25 cellular contexts compared by ENCODE assay signal in genomic region chr11:112949781-112950575, GRCh38.
"Had no signal": no experiment of that assay in that cellular context is flagged by ENCODE, and none has a peak within 500 bp of the region (broad histone marks: within the 10 kb centered on the region; RNA-seq: fewer than 3 reads in every experiment).

No MANE protein-coding gene starts in this region.

- H3K27me3 Mint-ChIP-seq: activated naive CD4-positive, alpha-beta T cell treated with anti-CD3 and anti-CD28 coated beads, Interleukin-2, amount 10 ng/mL, durations not matched to agents 7 days and 5 days had no signal

- H3K4me3 Mint-ChIP-seq: activated naive CD4-positive, alpha-beta T cell treated with anti-CD3 and anti-CD28 coated beads, Interleukin-2, amount 10 ng/mL, durations not matched to agents 7 days and 5 days; activated T-cell treated with anti-CD3 and anti-CD28 coated beads, Interleukin-2, amount 50 U/mL, for 4 hours; brain; natural killer cell treated with Interleukin-12 subunit alpha and Interleukin-12 subunit beta and Interleukin-15 and Interleukin-18, amount 100 ng/mL, for 72 hours; stimulated activated naive B cell treated with anti-CD40 and anti-IgM and Interleukin-4, amounts not matched to agents 10 μg/mL and 1 μg/mL and 100 μg/mL, for 72 hours had no signal

- H3K27me3 ChIP-seq: colonic mucosa, dorsolateral prefrontal cortex, right lobe of liver, SJSA1, transverse colon had no signal

- ATAC-seq: activated T-cell treated with anti-CD3 and anti-CD28 coated beads, Interleukin-2, amount 50 U/mL, for 4 hours; gastrocnemius medialis; left colon; natural killer cell treated with Interleukin-12 subunit alpha and Interleukin-12 subunit beta and Interleukin-15 and Interleukin-18, amount 100 ng/mL, for 72 hours; pancreas; psoas muscle; right lobe of liver; stimulated activated naive B cell treated with anti-CD40 and anti-IgM and Interleukin-4, amounts not matched to agents 10 μg/mL and 1 μg/mL and 100 μg/mL, for 72 hours had no signal

- H3K27ac Mint-ChIP-seq: activated naive CD4-positive, alpha-beta T cell treated with anti-CD3 and anti-CD28 coated beads, Interleukin-2, amount 10 ng/mL, durations not matched to agents 7 days and 5 days; natural killer cell treated with Interleukin-12 subunit alpha and Interleukin-12 subunit beta and Interleukin-15 and Interleukin-18, amount 100 ng/mL, for 72 hours; stimulated activated naive B cell treated with anti-CD40 and anti-IgM and Interleukin-4, amounts not matched to agents 10 μg/mL and 1 μg/mL and 100 μg/mL, for 72 hours had no signal

- H3K9me3 Mint-ChIP-seq: activated naive CD4-positive, alpha-beta T cell treated with anti-CD3 and anti-CD28 coated beads, Interleukin-2, amount 10 ng/mL, durations not matched to agents 7 days and 5 days; activated T-cell treated with anti-CD3 and anti-CD28 coated beads, Interleukin-2, amount 50 U/mL, for 4 hours; natural killer cell treated with Interleukin-12 subunit alpha and Interleukin-12 subunit beta and Interleukin-15 and Interleukin-18, amount 100 ng/mL, for 72 hours had no signal

- H3K27ac ChIP-seq: colonic mucosa, dorsolateral prefrontal cortex, esophagus squamous epithelium, gastrocnemius medialis, neutrophil, pancreas, psoas muscle, right lobe of liver, SJSA1 had no signal

- H3K9me3 ChIP-seq: colonic mucosa, esophagus squamous epithelium, gastrocnemius medialis, neutrophil, pancreas, psoas muscle, right lobe of liver, SJSA1, transverse colon had no signal

- H3K4me1 ChIP-seq: colonic mucosa, esophagus squamous epithelium, gastrocnemius medialis, pancreas, psoas muscle, right lobe of liver, SJSA1, transverse colon had no signal

- DNase-seq: activated CD8-positive, alpha-beta memory T cell treated with anti-CD3 and anti-CD28 coated beads, Interleukin-2, amount 50 U/mL, for 48 hours; activated naive CD4-positive, alpha-beta T cell treated with anti-CD3 and anti-CD28 coated beads, Interleukin-2, amount 10 ng/mL, durations not matched to agents 7 days and 5 days; activated T-cell treated with anti-CD3 and anti-CD28 coated beads, Interleukin-2, amount 50 U/mL, for 4 hours; colonic mucosa; esophagus squamous epithelium; gastrocnemius medialis; head of caudate nucleus; islet precursor cell; left colon; mammary epithelial cell; midbrain; pancreas; psoas muscle; right lobe of liver; stimulated activated CD4-positive, alpha-beta T cell treated with anti-CD3 and anti-CD28 coated beads, Interleukin-2, amount 100 ng/mL, for 48 hours; stimulated activated CD8-positive, alpha-beta memory T cell treated with anti-CD3 and anti-CD28 coated beads, Interleukin-4, amount 100 ng/mL, for 48 hours; stimulated activated naive B cell treated with anti-CD40 and anti-IgM and Interleukin-4, amounts not matched to agents 10 μg/mL and 1 μg/mL and 100 μg/mL, for 72 hours; T-helper 9 cell; transverse colon had no signal

- H3K4me3 ChIP-seq: colonic mucosa, dorsolateral prefrontal cortex, esophagus squamous epithelium, gastrocnemius medialis, pancreas, psoas muscle, right lobe of liver, SJSA1, smooth muscle cell, transverse colon had no signal

- H3K4me1 Mint-ChIP-seq: activated naive CD4-positive, alpha-beta T cell treated with anti-CD3 and anti-CD28 coated beads, Interleukin-2, amount 10 ng/mL, durations not matched to agents 7 days and 5 days; stimulated activated naive B cell treated with anti-CD40 and anti-IgM and Interleukin-4, amounts not matched to agents 10 μg/mL and 1 μg/mL and 100 μg/mL, for 72 hours had no signal

- H3K36me3 ChIP-seq: colonic mucosa, esophagus squamous epithelium, gastrocnemius medialis, neutrophil, pancreas, right lobe of liver, SJSA1, transverse colon had no signal

- H3K36me3 Mint-ChIP-seq: activated naive CD4-positive, alpha-beta T cell treated with anti-CD3 and anti-CD28 coated beads, Interleukin-2, amount 10 ng/mL, durations not matched to agents 7 days and 5 days; brain; stimulated activated naive B cell treated with anti-CD40 and anti-IgM and Interleukin-4, amounts not matched to agents 10 μg/mL and 1 μg/mL and 100 μg/mL, for 72 hours had no signal
